1 cellular context compared by ENCODE assay signal in genomic region chr20:58976095-58976730, GRCh38.
TF ChIP-seq lines count a peak whose summit lies in the region.

No MANE protein-coding gene starts in this region.

TF ChIP-seq in IMR-90, 13 proteins besides CTCF, POLR2A, EP300 and RAD21 (continued from another document):
- no peak for TF ChIP-seq CEBPB (IDR thresholded peaks at IDR 0.05; ENCODE audit: low read depth, low read length)
- no peak for TF ChIP-seq MAZ (IDR thresholded peaks at IDR 0.05; ENCODE audit: borderline replicate concordance, low read depth, low read length)
- no peak for TF ChIP-seq RFX5 (IDR thresholded peaks at IDR 0.05; ENCODE audit: low read depth, low read length)
- no peak for TF ChIP-seq BHLHE40 (IDR thresholded peaks at IDR 0.05; ENCODE audit: low read depth, low read length)
